Comparison of ENCODE assay signal across 14 cellular contexts in genomic region chr4:68662836-68663576, GRCh38. TPM values are rescaled to one million over a fixed set of nuclear protein-coding genes. Genes with fewer than 3 reads are reported as not detected.
DNase-seq lines count a peak whose midpoint lies in the region; ATAC-seq, FAIRE-seq and TF ChIP-seq lines count a peak whose summit lies in the region.
"Not testable (repeated sequence)": the region's sequence is repeated elsewhere in the genome, so short reads cannot be mapped to it uniquely, and the experiment has no call there.
"Had no signal": no experiment of that assay in that cellular context is flagged by ENCODE, and none has a peak within 500 bp of the region (broad histone marks: within the 10 kb centered on the region; RNA-seq: fewer than 3 reads in every experiment).

No MANE protein-coding gene starts in this region.

- TF ChIP-seq CTCF in pancreas (IDR thresholded peaks at IDR 0.05), result not testable (repeated sequence)

- H3K27me3 ChIP-seq in pancreas, result not testable (repeated sequence)

- FAIRE-seq in colon (lab: Jason Lieb, UNC) (peak; percentile 21), pancreas (lab: Jason Lieb, UNC) (peak; percentile 5)

- no CpG with 5 or more reads among the region's 1 CpG for WGBS in pancreas, 2 donors

- intact Hi-C loops in pancreas (cut with DNase I), result not testable (repeated sequence)

- H3K4me3 ChIP-seq in pancreas, result not testable (repeated sequence)

- H3K4me1 ChIP-seq in pancreas, result peaks cover 0 to 13% (median 7%) of the 10 kb centered on the region in 3 donors

- not testable (repeated sequence) for H3K27ac ChIP-seq in pancreas

- ATAC-seq in GM18499 (IDR thresholded peaks at IDR 0.05; ENCODE audit: insufficient read depth, unreplicated experiment) (peak; percentile 85), GM18870 (IDR thresholded peaks at IDR 0.05; ENCODE audit: unreplicated experiment) (peak; percentile 62), GM21786 (IDR thresholded peaks at IDR 0.05; ENCODE audit: unreplicated experiment) (peak; percentile 49), HG02938 (IDR thresholded peaks at IDR 0.05; ENCODE audit: unreplicated experiment) (peak; percentile 48), HG03342 (IDR thresholded peaks at IDR 0.05; ENCODE audit: unreplicated experiment) (peak; percentile 59)
- ATAC-seq in pancreas, result not testable (repeated sequence)

- not testable (repeated sequence) for H3K9me3 ChIP-seq in pancreas

- not testable (repeated sequence) for H3K36me3 ChIP-seq in pancreas

- DNase-seq in OCI-M1 (lab: John Stamatoyannopoulos, UW), result peak; percentile 16
- DNase-seq in pancreas, result not testable (repeated sequence)

RNA-seq across cellular contexts. Expression of gene UGT2B15, which starts 7.4 kb away (rescaled TPM):
- 10 to 100 TPM in 4 of 6 donors, 1 to 10 TPM in 2; 6.0 to 55.5 (median 18.6) TPM for total RNA-seq in pancreas
- 10 to 100 TPM in 1 of 2 donors, 1 to 10 TPM in 1; 4.1 to 40.6 TPM for polyA plus RNA-seq in pancreas
- total RNA-seq: CD4-positive, CD25-positive, alpha-beta regulatory T cell; Right ventricle myocardium superior; RPMI7951; SK-MEL-5; T-helper 1 cell treated with Interleukin-12 subunit alpha and Interleukin-12 subunit beta and Interleukin-4 antibody, amounts not matched to agents 30 ng/mL and 1 ng/mL, for 36 hours had no signal
- polyA plus RNA-seq: BJ; CD4-positive, CD25-positive, alpha-beta regulatory T cell had no signal
